2 cellular contexts compared by ENCODE assay signal in genomic region chr11:126595560-126595959, GRCh38.
TF ChIP-seq lines count a peak whose summit lies in the region.

No MANE protein-coding gene starts in this region.

TF ChIP-seq in HepG2, 621 proteins besides CTCF, POLR2A, EP300 and RAD21:
- no peak for TF ChIP-seq MTF1 (CRISPR knock-in tag; IDR thresholded peaks at IDR 0.05)

TF ChIP-seq in H1, 55 proteins besides CTCF, POLR2A, EP300 and RAD21:
- no peak for TF ChIP-seq CTBP2 (IDR thresholded peaks at IDR 0.05; ENCODE audit: borderline replicate concordance, insufficient read depth, insufficient read length, low read length)
- no peak for TF ChIP-seq ASH2L (IDR thresholded peaks at IDR 0.05; ENCODE audit: low read length)
- TF ChIP-seq USF2 (IDR thresholded peaks at IDR 0.05; ENCODE audit: low read length), result no peak
- no peak for TF ChIP-seq SRF (IDR thresholded peaks at IDR 0.05; ENCODE audit: low read depth, low read length)
